1 cellular context compared by ENCODE assay signal in the genomic region with DNA sequence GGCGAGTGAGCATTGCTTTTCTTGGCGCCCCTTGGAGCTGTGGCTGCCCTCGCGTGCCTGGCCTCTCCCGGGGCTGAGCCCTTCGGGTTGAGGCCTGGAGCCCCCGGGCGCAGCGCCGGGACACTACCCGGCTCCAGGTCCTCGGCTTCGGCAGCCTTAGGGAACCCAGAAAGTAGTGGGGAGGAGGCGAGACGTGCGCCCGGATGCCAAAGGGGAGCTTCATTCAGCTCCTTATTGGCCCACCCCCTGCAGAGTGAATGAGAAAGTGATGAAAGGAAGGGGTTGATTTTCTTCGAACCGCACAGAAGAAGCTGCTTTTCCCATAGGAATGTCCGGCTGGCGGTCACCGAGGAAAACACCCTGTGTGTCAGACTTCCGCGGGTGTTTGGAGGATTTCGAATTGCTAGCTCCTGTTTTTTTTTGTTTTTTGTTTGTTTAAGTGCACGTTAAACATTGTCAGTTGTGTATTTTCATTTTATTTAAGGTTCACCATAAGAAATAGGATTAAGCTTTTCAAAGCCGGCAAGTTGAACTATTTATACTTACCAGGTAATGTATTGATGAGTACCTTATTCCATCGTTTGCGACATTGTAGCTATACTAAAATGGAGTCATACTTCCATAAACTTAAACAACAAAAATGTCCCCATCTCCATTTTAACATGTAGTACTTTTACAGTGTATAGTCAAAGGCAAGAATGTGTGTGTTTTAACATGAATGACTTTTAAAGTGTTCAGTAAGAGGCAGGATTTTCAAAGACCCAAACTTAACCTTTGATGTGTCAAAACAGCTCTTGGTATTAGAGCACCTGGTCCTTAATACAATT.
A peak's percentile ranks its signal among the peaks of the same experiment; 100 is the strongest.
TF ChIP-seq lines count a peak whose summit lies in the region.

No MANE protein-coding gene starts in this region.

TF ChIP-seq in H1, 55 proteins besides CTCF, POLR2A, EP300 and RAD21:
- TF ChIP-seq PHF8 (conservative IDR thresholded peaks at IDR 0.05; ENCODE audit: low read depth, low read length) = peak; percentile 2; the same call in 1 of the 2 replicates
- TF ChIP-seq, protein P1, sequence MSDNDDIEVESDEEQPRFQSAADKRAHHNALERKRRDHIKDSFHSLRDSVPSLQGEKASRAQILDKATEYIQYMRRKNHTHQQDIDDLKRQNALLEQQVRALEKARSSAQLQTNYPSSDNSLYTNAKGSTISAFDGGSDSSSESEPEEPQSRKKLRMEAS (IDR thresholded peaks at IDR 0.05) = 0 out of 2 replicates have a peak, but pooled peaks have one; percentile 4
- TF ChIP-seq SIRT6 (IDR thresholded peaks at IDR 0.05; ENCODE audit: low read length) = no peak
- TF ChIP-seq KDM4A (IDR thresholded peaks at IDR 0.05; ENCODE audit: low read depth, low read length, severe bottlenecking) = peak; percentile 22
- TF ChIP-seq BACH1 (IDR thresholded peaks at IDR 0.05; ENCODE audit: low read length) = no peak
- peak in 1 of 2 experiments; percentile 37; a peak in 1 of 4 replicates for TF ChIP-seq SIN3A (conservative IDR thresholded peaks at IDR 0.05 in 1 of 2, IDR thresholded peaks at IDR 0.05 in 1 of 2; ENCODE audit: low read depth in 1 of 2, low read length in 2 of 2)
- no peak for TF ChIP-seq SAP30 (IDR thresholded peaks at IDR 0.05; ENCODE audit: insufficient read depth, insufficient replicate concordance, low read length)
- peak; percentile 6; the same call in 1 of the 2 replicates for TF ChIP-seq RBBP5 (IDR thresholded peaks at IDR 0.05; ENCODE audit: borderline replicate concordance, low read depth, low read length)
- 0 out of 4 replicates have a peak, but pooled peaks of 1 of the 2 experiments have one; percentile 75 for TF ChIP-seq HDAC2 (IDR thresholded peaks at IDR 0.05; ENCODE audit: borderline replicate concordance in 1 of 2, low read depth in 2 of 2, low read length in 2 of 2)
- no peak for TF ChIP-seq TAF1 (IDR thresholded peaks at IDR 0.05; ENCODE audit: low read depth, low read length)
